ENCODE assay signal across 13 cellular contexts in genomic region chr17:38443356-38444026, GRCh38. TPM values are rescaled to one million over a fixed set of nuclear protein-coding genes. Genes with fewer than 3 reads are reported as not detected.
DNase-seq lines count a peak whose midpoint lies in the region; ATAC-seq, FAIRE-seq and TF ChIP-seq lines count a peak whose summit lies in the region.
"Had no signal": no experiment of that assay in that cellular context is flagged by ENCODE, and none has a peak within 500 bp of the region (broad histone marks: within the 10 kb centered on the region; RNA-seq: fewer than 3 reads in every experiment).

No MANE protein-coding gene starts in this region.

- H3K4me3 Mint-ChIP-seq in stimulated activated naive CD8-positive, alpha-beta T cell treated with anti-CD3 and anti-CD28 coated beads, Interleukin-15, amount 100 ng/mL, for 72 hours = no peak overlapping the region
- no peak overlapping the region for H3K4me3 Mint-ChIP-seq in osteocyte (ENCODE audit: unreplicated experiment)
- H3K4me3 Mint-ChIP-seq: nephron progenitor cell had no signal

- H4K20me1 ChIP-seq in OCI-LY3 (ENCODE audit: insufficient read depth, low read length) (no peaks in the 10 kb centered on the region), HepG2 (ENCODE audit: insufficient read depth, low read length) (no peaks in the 10 kb centered on the region; the same call in 1 of the 2 replicates)

- no peaks in the 10 kb centered on the region for H3K9me3 ChIP-seq in OCI-LY3 (ENCODE audit: insufficient read depth, low read length)
- H3K9me3 ChIP-seq in HepG2 (ENCODE audit: low read length) = no peaks in the 10 kb centered on the region

- H3K9me3 Mint-ChIP-seq in stimulated activated naive CD8-positive, alpha-beta T cell treated with anti-CD3 and anti-CD28 coated beads, Interleukin-15, amount 100 ng/mL, for 72 hours = no peaks in the 10 kb centered on the region
- no peaks in the 10 kb centered on the region for H3K9me3 Mint-ChIP-seq in osteocyte (ENCODE audit: unreplicated experiment)
- H3K9me3 Mint-ChIP-seq: activated T-helper 2 cell treated with anti-CD3 and anti-CD28 coated beads, Interferon-gamma antibody, Interleukin-2, Interleukin-4, amounts not matched to agents 10 μg/mL and 5 μg/mL and 100 μg/mL, durations not matched to agents 14 hours and 24 hours and 36 hours; nephron progenitor cell had no signal

- H3K4me3 ChIP-seq in OCI-LY3 (ENCODE audit: low read length) (no peak overlapping the region), HepG2 (replicated peaks in 1 of 3; ENCODE audit: insufficient read depth in 1 of 3, low read depth in 2 of 3, low read length in 3 of 3) (no peak overlapping the region)
- H3K4me3 ChIP-seq: K562, skin epidermis had no signal

- no TSS peak for BruUV-seq in HepG2 (replicated peaks; lab: Mats Ljungman, UMichigan)

- H3K36me3 ChIP-seq in OCI-LY3 (replicated peaks; ENCODE audit: low read depth, low read length) (no peaks in the 10 kb centered on the region), HepG2 (replicated peaks in 1 of 2; ENCODE audit: control insufficient read depth in 1 of 2, insufficient read depth in 2 of 2, low read length in 2 of 2) (no peaks in the 10 kb centered on the region)

- no peak for FAIRE-seq in HepG2 (lab: Jason Lieb, UNC)
- FAIRE-seq: K562 had no signal

- no peaks in the 10 kb centered on the region for H3K36me3 Mint-ChIP-seq in osteocyte (ENCODE audit: unreplicated experiment)

- H3K4me1 ChIP-seq in OCI-LY3 (ENCODE audit: low read length) = peaks cover 5% of the 10 kb centered on the region; the same call in 1 of the 2 replicates
- no peaks in the 10 kb centered on the region for H3K4me1 ChIP-seq in HepG2 (ENCODE audit: insufficient read depth, low read length)

- H3K79me2 ChIP-seq in OCI-LY3 (ENCODE audit: low read length) = no peaks in the 10 kb centered on the region
- H3K79me2 ChIP-seq in HepG2 (ENCODE audit: insufficient read depth, low read length) = no peaks in the 10 kb centered on the region

- peaks cover 8% of the 10 kb centered on the region for H3K27me3 Mint-ChIP-seq in stimulated activated naive CD8-positive, alpha-beta T cell treated with anti-CD3 and anti-CD28 coated beads, Interleukin-15, amount 100 ng/mL, for 72 hours
- no peaks in the 10 kb centered on the region for H3K27me3 Mint-ChIP-seq in osteocyte (ENCODE audit: unreplicated experiment)

- intact Hi-C loops in HepG2 (cut with micrococcal nuclease; ENCODE audit: unreplicated experiment) = loop anchor here (1.0 to 2.0 kb wide), 2 partner anchors 31 to 41 kb away; no protein-coding TSS in a partner anchor

- H3K4me2 ChIP-seq in OCI-LY3 (ENCODE audit: low read length) (peak overlapping the region; percentile 33), HepG2 (ENCODE audit: low read depth, low read length) (no peak overlapping the region)

- 0% methylated on average over 3 of the region's 7 CpGs for WGBS in HepG2 (ENCODE audit: low lambda C conversion rate)

- POLR2A ChIA-PET in HepG2 (lab: Yijun Ruan, JAX) = no interaction called here

- H3K27ac ChIP-seq in OCI-LY3 (ENCODE audit: low read length) (no peak overlapping the region), HepG2 (ENCODE audit: extremely low read length, insufficient read depth, low read length) (no peak overlapping the region)

- H3K27me3 ChIP-seq in OCI-LY3 (ENCODE audit: low read depth, low read length) (no peaks in the 10 kb centered on the region; the same call in 1 of the 2 replicates), HepG2 (ENCODE audit: control insufficient read depth in 1 of 2, insufficient read depth in 2 of 2, low read length in 2 of 2) (peaks cover 7 to 60% of the 10 kb centered on the region in 2 experiments; a peak in 4 of 5 replicates)

- no peak for TF ChIP-seq POLR2A in HepG2 (IDR thresholded peaks at IDR 0.05; ENCODE audit: insufficient read depth in 1 of 2, low read depth in 2 of 2, low read length in 2 of 2)

- no peak for DNase-seq in stimulated activated naive CD8-positive, alpha-beta T cell treated with anti-CD3 and anti-CD28 coated beads, Interleukin-15, amount 100 ng/mL, for 72 hours
- no peak for DNase-seq in stimulated activated naive CD8-positive, alpha-beta T cell treated with anti-CD3 and anti-CD28 coated beads, Interleukin-15, Interleukin-2, amounts not matched to agents 100 U/mL and 50 U/mL, for 24 hours
- no peak for DNase-seq in HepG2 (ENCODE audit: low spot score)
- DNase-seq in Ammon's horn (ENCODE audit: low spot score) = no peak
- DNase-seq in osteocyte (ENCODE audit: extremely low spot score, unreplicated experiment) = no peak
- DNase-seq: NCI-H1417 treated with DMSO at 0.1 percent for 48 hours had no signal

- peak; percentile 27 for ATAC-seq in stimulated activated naive CD8-positive, alpha-beta T cell treated with anti-CD3 and anti-CD28 coated beads, Interleukin-15, amount 100 ng/mL, for 72 hours
- ATAC-seq in stimulated activated naive CD8-positive, alpha-beta T cell treated with anti-CD3 and anti-CD28 coated beads, Interleukin-15, Interleukin-2, amounts not matched to agents 100 U/mL and 50 U/mL, for 24 hours = no peak
- ATAC-seq in HepG2 (no peak; the same call in 2 of the 3 replicates), GM21447 (IDR thresholded peaks at IDR 0.05; ENCODE audit: unreplicated experiment) (no peak), HG03139 (IDR thresholded peaks at IDR 0.05; ENCODE audit: unreplicated experiment) (no peak)

- H2AFZ ChIP-seq in OCI-LY3 (ENCODE audit: low read depth, low read length) (no peak overlapping the region), HepG2 (ENCODE audit: low read length) (no peak overlapping the region)

- TF ChIP-seq RAD21 in HepG2 (CRISPR knock-in tag; IDR thresholded peaks at IDR 0.05) = no peak

- peaks cover 13% of the 10 kb centered on the region for H3K4me1 Mint-ChIP-seq in stimulated activated naive CD8-positive, alpha-beta T cell treated with anti-CD3 and anti-CD28 coated beads, Interleukin-15, amount 100 ng/mL, for 72 hours
- peaks cover 58% of the 10 kb centered on the region for H3K4me1 Mint-ChIP-seq in osteocyte (ENCODE audit: unreplicated experiment)

- in situ Hi-C loops in HepG2 (cut with HindIII; ENCODE audit: extremely low pct_ligation_motif_present, low pct_unique_long_range_greater_than_20kb) = no loop called here

- CTCF ChIA-PET in HepG2 (lab: Yijun Ruan, JAX; ENCODE audit: low intra/inter-chr PET ratio, low total read pairs) = interaction anchor here (1.3 to 2.4 kb wide), 4 partner anchors 32 to 224 kb away, joined by 9 to 21 read pairs (median 15); no protein-coding TSS in a partner anchor

- TF ChIP-seq EP300 in HepG2 (IDR thresholded peaks at IDR 0.05; ENCODE audit: low read depth in 2 of 2, low read length in 2 of 2) (no peak), HepG2 (CRISPR knock-in tag; IDR thresholded peaks at IDR 0.05; ENCODE audit: borderline replicate concordance) (no peak)

- H3K9ac ChIP-seq in OCI-LY3 (ENCODE audit: low read length) (no peak overlapping the region), HepG2 (ENCODE audit: insufficient read depth, low read depth, low read length) (no peak overlapping the region)

- TF ChIP-seq CTCF in OCI-LY3 (IDR thresholded peaks at IDR 0.05; ENCODE audit: low read depth, low read length) (no peak), HepG2 (CRISPR knock-in tag; IDR thresholded peaks at IDR 0.05) (no peak), osteocyte (IDR thresholded peaks at IDR 0.05) (no peak)

- H3K27ac Mint-ChIP-seq in stimulated activated naive CD8-positive, alpha-beta T cell treated with anti-CD3 and anti-CD28 coated beads, Interleukin-15, amount 100 ng/mL, for 72 hours = no peak overlapping the region
- H3K27ac Mint-ChIP-seq in osteocyte (ENCODE audit: unreplicated experiment) = no peak overlapping the region
- H3K27ac Mint-ChIP-seq: activated T-helper 2 cell treated with anti-CD3 and anti-CD28 coated beads, Interferon-gamma antibody, Interleukin-2, Interleukin-4, amounts not matched to agents 10 μg/mL and 5 μg/mL and 100 μg/mL, durations not matched to agents 14 hours and 24 hours and 36 hours; nephron progenitor cell had no signal

TF ChIP-seq in HepG2, 621 proteins besides CTCF, POLR2A, EP300 and RAD21 (continues in another document):
- no peak for TF ChIP-seq ZNF350 (CRISPR knock-in tag; IDR thresholded peaks at IDR 0.05; ENCODE audit: borderline replicate concordance, low read depth)
- no peak for TF ChIP-seq IKZF1 (IDR thresholded peaks at IDR 0.05)
- no peak for TF ChIP-seq NRL (CRISPR knock-in tag; IDR thresholded peaks at IDR 0.05; ENCODE audit: borderline replicate concordance)
- TF ChIP-seq ZNF784 (CRISPR knock-in tag; IDR thresholded peaks at IDR 0.05; ENCODE audit: borderline replicate concordance) = no peak

RNA-seq across cellular contexts. Expression of gene ARHGAP23, which starts 15.2 kb away (rescaled TPM):
- not detected in 2 replicates for total RNA-seq in HepG2 (2016; rRNA removed; fragmentation: Illumina TruSeq; extraction: Trizol)
- not detected in 2 replicates for total RNA-seq in HepG2 (2016; cell fraction: cytosol; rRNA removed; fragmentation: Illumina TruSeq; extraction: Trizol; ENCODE audit: low read depth)
- total RNA-seq in HepG2 (2016; cell fraction: insoluble cytoplasmic fraction; rRNA removed; fragmentation: Illumina TruSeq; extraction: Trizol) = 0.22 TPM in 1 of 2 replicates, not detected in the other
- not detected in 2 replicates for total RNA-seq in HepG2 (2016; cell fraction: membrane; rRNA removed; fragmentation: Illumina TruSeq; extraction: Trizol)
- total RNA-seq in HepG2 (2016; cell fraction: nucleus; rRNA removed; fragmentation: Illumina TruSeq; extraction: Trizol) = 0.96 TPM in 1 of 2 replicates, not detected in the other
- 0.03 TPM in 2 replicates for polyA plus RNA-seq in HepG2 (2011; rRNA removed)
- polyA plus RNA-seq in HepG2 (2011; cell fraction: cytosol; rRNA removed) = 0.03 and 0.14 TPM in 2 replicates
- 0.28 and 0.32 TPM in 2 replicates for polyA plus RNA-seq in HepG2 (2011; cell fraction: nucleus; rRNA removed)
- 0.08 and 0.20 TPM in 2 replicates for polyA plus RNA-seq in HepG2 (2012)
- 0.18 TPM in 1 of 2 replicates, not detected in the other for polyA plus RNA-seq in HepG2 (2016; cell fraction: cytosol; fragmentation: Illumina TruSeq; extraction: Trizol; ENCODE audit: low read depth)
- polyA plus RNA-seq in HepG2 (2016; cell fraction: insoluble cytoplasmic fraction; fragmentation: Illumina TruSeq; extraction: Trizol; ENCODE audit: low read depth) = 0.04 TPM in 1 of 2 replicates, not detected in the other
- polyA plus RNA-seq in HepG2 (2016; cell fraction: membrane; fragmentation: Illumina TruSeq; extraction: Trizol; ENCODE audit: low read depth) = not detected in 2 replicates
- 0.15 and 0.55 TPM in 2 replicates for polyA plus RNA-seq in HepG2 (2016; cell fraction: nucleus; fragmentation: Illumina TruSeq; extraction: Trizol; ENCODE audit: insufficient read depth, low read depth)
- polyA minus RNA-seq in HepG2 (2011; rRNA and poly(A)+ RNA removed; ENCODE audit: low replicate concordance) = 41.8 TPM in 1 of 2 replicates, not detected in the other
- 0.20 TPM in 1 of 2 replicates, not detected in the other for polyA minus RNA-seq in HepG2 (2011; cell fraction: cytosol; rRNA and poly(A)+ RNA removed)
- polyA minus RNA-seq in HepG2 (2011; cell fraction: nucleus; rRNA and poly(A)+ RNA removed) = 0.39 TPM in 1 of 2 replicates, not detected in the other
- total RNA-seq in osteocyte = 165 and 177 TPM in 2 replicates

Comparison
In these comparisons a context has a peak if more than half of its experiments do, and no peak if none do; other contexts are left out.
1. RNA of gene ARHGAP23, which starts 15.2 kb away (total RNA-seq): 165 to 177 TPM in osteocyte; 0.22 to 0.96 TPM in HepG2; every median in the first group is over 10 times any median in the second.